Comparison of ENCODE assay signal across 27 cellular contexts in genomic region chr7:99352247-99352646, GRCh38. TPM values are rescaled to one million over a fixed set of nuclear protein-coding genes. Genes with fewer than 3 reads are reported as not detected.
A peak's percentile ranks its signal among the peaks of the same experiment; 100 is the strongest.
DNase-seq lines count a peak whose midpoint lies in the region; ATAC-seq, FAIRE-seq and TF ChIP-seq lines count a peak whose summit lies in the region.
"Had no signal": no experiment of that assay in that cellular context is flagged by ENCODE, and none has a peak within 500 bp of the region (broad histone marks: within the 10 kb centered on the region; RNA-seq: fewer than 3 reads in every experiment).

No MANE protein-coding gene starts in this region.

- H3K9me1 ChIP-seq in K562 (ENCODE audit: control insufficient read depth, insufficient read depth, low read length) = no peaks in the 10 kb centered on the region

- no peak overlapping the region for H3K4me3 Mint-ChIP-seq in activated T-cell treated with anti-CD3 and anti-CD28 coated beads, Interleukin-2, amount 50 U/mL, for 24 hours
- H3K4me3 Mint-ChIP-seq in activated T-cell treated with anti-CD3 and anti-CD28 coated beads, Interleukin-2, amount 50 U/mL, for 72 hours = no peak overlapping the region
- H3K4me3 Mint-ChIP-seq: CD14-positive monocyte; CD4-positive, alpha-beta T cell; CD8-positive, alpha-beta memory T cell; HFFc6 had no signal

- intact Hi-C loops in K562 (cut with micrococcal nuclease) = no loop called here
- intact Hi-C loops in posterior vena cava (cut with DNase I) = no loop called here

- no peaks in the 10 kb centered on the region for H3K9me3 ChIP-seq in K562 (replicated peaks; ENCODE audit: control insufficient read depth, insufficient read depth, low read depth, low read length)
- H3K9me3 ChIP-seq: A549; BE2C; BLaER1 treated with 17β-estradiol and CSF1 and Interleukin-3, amounts not matched to agents 10 nM and 100 nM had no signal

- TF ChIP-seq POLR2A in K562 (conservative IDR thresholded peaks at IDR 0.05) = no peak

- TF ChIP-seq RAD21 in K562 (CRISPR knock-in tag; conservative IDR thresholded peaks at IDR 0.05 in 1 of 2, IDR thresholded peaks at IDR 0.05 in 1 of 2) = no peak

- no TSS peak for BruUV-seq in K562 (replicated peaks; lab: Mats Ljungman, UMichigan)

- peak overlapping the region; percentile 26 for H3K27ac Mint-ChIP-seq in activated T-cell treated with anti-CD3 and anti-CD28 coated beads, Interleukin-2, amount 50 U/mL, for 24 hours
- H3K27ac Mint-ChIP-seq in activated T-cell treated with anti-CD3 and anti-CD28 coated beads, Interleukin-2, amount 50 U/mL, for 72 hours = no peak overlapping the region
- H3K27ac Mint-ChIP-seq: CD4-positive, alpha-beta T cell; HFFc6 had no signal

- H3K27me3 Mint-ChIP-seq in activated T-cell treated with anti-CD3 and anti-CD28 coated beads, Interleukin-2, amount 50 U/mL, for 24 hours = no peaks in the 10 kb centered on the region
- no peaks in the 10 kb centered on the region for H3K27me3 Mint-ChIP-seq in activated T-cell treated with anti-CD3 and anti-CD28 coated beads, Interleukin-2, amount 50 U/mL, for 72 hours (ENCODE audit: low read depth)
- H3K27me3 Mint-ChIP-seq: CD4-positive, alpha-beta T cell; CD8-positive, alpha-beta memory T cell had no signal

- FAIRE-seq in K562 (lab: Jason Lieb, UNC) = no peak
- FAIRE-seq: A549, D721Med, GM12878, GM19239, H1 had no signal

- H3K4me1 ChIP-seq in K562 (replicated peaks in 1 of 2; ENCODE audit: control insufficient read depth in 2 of 2, insufficient read depth in 2 of 2, low read length in 2 of 2) = no peaks in the 10 kb centered on the region
- H3K4me1 ChIP-seq: A549; BE2C; BLaER1 treated with 17β-estradiol and CSF1 and Interleukin-3, amounts not matched to agents 10 nM and 100 nM had no signal

- CTCF ChIA-PET in K562 (lab: Yijun Ruan, JAX; ENCODE audit: low intra/inter-chr PET ratio) = no interaction called here

- no peaks in the 10 kb centered on the region for H4K20me1 ChIP-seq in K562 (replicated peaks; ENCODE audit: control insufficient read depth, insufficient read depth, low read length)

- H3K9ac ChIP-seq in K562 (ENCODE audit: insufficient read depth in 1 of 2, low read depth in 2 of 2, low read length in 2 of 2) = no peak overlapping the region
- H3K9ac ChIP-seq: BLaER1 treated with 17β-estradiol and CSF1 and Interleukin-3, amounts not matched to agents 10 nM and 100 nM; GM23248 had no signal

- DNase-seq in activated T-cell treated with anti-CD3 and anti-CD28 coated beads, Interleukin-2, amount 50 U/mL, for 24 hours = no peak
- no peak for DNase-seq in activated T-cell treated with anti-CD3 and anti-CD28 coated beads, Interleukin-2, amount 50 U/mL, for 72 hours
- DNase-seq in K562 (ENCODE audit: extremely low read depth in 1 of 4, low spot score in 3 of 4) (no peak), posterior vena cava (ENCODE audit: low spot score) (peak; percentile 6), iPS-NIHi11 (ENCODE audit: low spot score) (no peak), amygdala (lab: John Stamatoyannopoulos, UW) (no peak)
- DNase-seq: 8988T; ACHN; AML-193; BE2C; CD4-positive, alpha-beta T cell; CD8-positive, alpha-beta memory T cell; DMS 273 treated with DMSO at 0.1 percent for 48 hours; DMS79; EL; GDM1; GM23248; H7; HFFc6 had no signal

- 93% methylated on average over 5 of the region's 5 CpGs for WGBS in K562 (ENCODE audit: insufficient coverage, low coverage, missing lambda C conversion rate)

- no peak overlapping the region for H2AFZ ChIP-seq in K562 (ENCODE audit: low read depth, low read length)
- H2AFZ ChIP-seq: GM23248 had no signal

- H3K27ac ChIP-seq in K562 (ENCODE audit: extremely low read depth, low read depth, low read length) = no peak overlapping the region
- H3K27ac ChIP-seq: A549; BLaER1 treated with 17β-estradiol and CSF1 and Interleukin-3, amounts not matched to agents 10 nM and 100 nM; GM23248 had no signal

- POLR2A ChIA-PET in K562 (lab: Yijun Ruan, JAX) = interaction anchor here (0.6 to 1.3 kb wide), 2 partner anchors 11 to 67 kb away, joined by 3 to 6 read pairs; no protein-coding TSS in a partner anchor

- TF ChIP-seq EP300 in K562 (IDR thresholded peaks at IDR 0.05; ENCODE audit: low read length) = no peak

- no peaks in the 10 kb centered on the region for H3K27me3 ChIP-seq in K562 (ENCODE audit: control insufficient read depth in 2 of 2, insufficient read depth in 2 of 2, low read length in 2 of 2)
- H3K27me3 ChIP-seq: BE2C; BLaER1 treated with 17β-estradiol and CSF1 and Interleukin-3, amounts not matched to agents 10 nM and 100 nM had no signal

- no peak for ATAC-seq in activated T-cell treated with anti-CD3 and anti-CD28 coated beads, Interleukin-2, amount 50 U/mL, for 72 hours (replicated peaks in 1 of 2)
- no peak for ATAC-seq in K562
- ATAC-seq: A549, GM12878, HCT116 had no signal

- TF ChIP-seq CTCF in K562 (IDR thresholded peaks at IDR 0.05 in 2 of 3, conservative IDR thresholded peaks at IDR 0.05 in 1 of 3; ENCODE audit: insufficient read depth in 2 of 3, low read depth in 1 of 3, low read length in 3 of 3) = no peak

- peaks cover 73% of the 10 kb centered on the region for H3K36me3 ChIP-seq in K562 (ENCODE audit: control insufficient read depth, insufficient read depth, low read length)

- in situ Hi-C loops in K562 (cut with MboI) = no loop called here

- peaks cover 87% of the 10 kb centered on the region for H3K36me3 Mint-ChIP-seq in activated T-cell treated with anti-CD3 and anti-CD28 coated beads, Interleukin-2, amount 50 U/mL, for 24 hours (ENCODE audit: low read depth)
- peaks cover 3 to 14% of the 10 kb centered on the region in 2 donors for H3K36me3 Mint-ChIP-seq in activated T-cell treated with anti-CD3 and anti-CD28 coated beads, Interleukin-2, amount 50 U/mL, for 72 hours (ENCODE audit: insufficient read depth in 2 of 2)

- no peak overlapping the region for H3K4me3 ChIP-seq in K562
- H3K4me3 ChIP-seq: A549; BLaER1 treated with 17β-estradiol and CSF1 and Interleukin-3, amounts not matched to agents 10 nM and 100 nM; GM12878; GM23248 had no signal

- no peaks in the 10 kb centered on the region for H3K79me2 ChIP-seq in K562 (ENCODE audit: control insufficient read depth, insufficient read depth, low read length)

- no peaks in the 10 kb centered on the region for H3K9me3 Mint-ChIP-seq in activated T-cell treated with anti-CD3 and anti-CD28 coated beads, Interleukin-2, amount 50 U/mL, for 24 hours
- H3K9me3 Mint-ChIP-seq in activated T-cell treated with anti-CD3 and anti-CD28 coated beads, Interleukin-2, amount 50 U/mL, for 72 hours = no peaks in the 10 kb centered on the region
- H3K9me3 Mint-ChIP-seq: CD14-positive monocyte; CD4-positive, alpha-beta T cell; CD8-positive, alpha-beta memory T cell; HFFc6 had no signal

- H3K4me1 Mint-ChIP-seq in activated T-cell treated with anti-CD3 and anti-CD28 coated beads, Interleukin-2, amount 50 U/mL, for 24 hours (ENCODE audit: low read depth) = no peaks in the 10 kb centered on the region
- no peaks in the 10 kb centered on the region for H3K4me1 Mint-ChIP-seq in activated T-cell treated with anti-CD3 and anti-CD28 coated beads, Interleukin-2, amount 50 U/mL, for 72 hours (ENCODE audit: low read depth)
- H3K4me1 Mint-ChIP-seq: CD14-positive monocyte had no signal

- no peak overlapping the region for H3K4me2 ChIP-seq in K562 (ENCODE audit: insufficient read depth, low read length)
- H3K4me2 ChIP-seq: A549; BLaER1 treated with 17β-estradiol and CSF1 and Interleukin-3, amounts not matched to agents 10 nM and 100 nM had no signal

RNA-seq across cellular contexts. Expression of gene ARPC1B, which starts 22.3 kb away (rescaled TPM):
- total RNA-seq in activated T-cell treated with anti-CD3 and anti-CD28 coated beads, Interleukin-2, amount 50 U/mL, for 72 hours = 100 to 1,000 TPM; 202 to 208 TPM
- 99.9 and 272 TPM in 2 replicates for total RNA-seq in K562 (2011; cell fraction: chromatin; rRNA removed; ENCODE audit: low replicate concordance)
- 195 and 204 TPM in 2 replicates for total RNA-seq in K562 (2011; cell fraction: nucleolus; rRNA removed)
- 146 and 192 TPM in 2 replicates for total RNA-seq in K562 (2011; cell fraction: nucleoplasm; rRNA removed)
- total RNA-seq in K562 (2014; rRNA removed) = 357 and 436 TPM in 2 replicates
- 77.8 and 81.5 TPM in 2 replicates for total RNA-seq in K562 (2014; rRNA removed; fragmentation: Illumina TruSeq; extraction: Trizol)
- 216 and 235 TPM in 2 replicates for total RNA-seq in K562 (2015; rRNA removed; fragmentation: Illumina TruSeq; extraction: Trizol)
- 187 and 221 TPM in 2 replicates for total RNA-seq in K562 (2021)
- 211 and 213 TPM in 2 replicates for polyA plus RNA-seq in K562 (2011; rRNA removed)
- 307 and 633 TPM in 2 replicates for polyA plus RNA-seq in K562 (2011; cell fraction: cytosol; rRNA removed)
- polyA plus RNA-seq in K562 (2011; cell fraction: nucleus; rRNA removed) = 159 and 253 TPM in 2 replicates
- polyA plus RNA-seq in K562 (2012) = 510 and 518 TPM in 2 replicates
- polyA plus RNA-seq in K562 (2014; fragmentation: Illumina TruSeq; extraction: Trizol) = 93.3 and 345 TPM in 2 replicates
- 10 to 100 TPM in 1 of 2 experiments, 1 to 10 TPM in 1; 6.7 to 38.7 TPM for polyA plus RNA-seq in K562 (2014; fragmentation: Nextera tagmentation; extraction: Ambion mirVana)
- 308 and 407 TPM in 2 replicates for polyA plus RNA-seq in K562 (2014; rRNA removed)
- polyA minus RNA-seq in K562 (2011; rRNA and poly(A)+ RNA removed) = 59.3 and 102 TPM in 2 replicates
- 118 and 133 TPM in 2 replicates for polyA minus RNA-seq in K562 (2011; cell fraction: cytosol; rRNA and poly(A)+ RNA removed)
- 73.5 and 76.2 TPM in 2 replicates for polyA minus RNA-seq in K562 (2011; cell fraction: nucleus; rRNA and poly(A)+ RNA removed)
- 100 to 1,000 TPM; 102 to 144 TPM for total RNA-seq in posterior vena cava

RNA-seq across cellular contexts. Expression of gene ARPC1A, which starts 26.5 kb away (rescaled TPM):
- 10 to 100 TPM; 62.3 to 69.8 TPM for total RNA-seq in activated T-cell treated with anti-CD3 and anti-CD28 coated beads, Interleukin-2, amount 50 U/mL, for 72 hours
- total RNA-seq in K562 (2011; cell fraction: chromatin; rRNA removed; ENCODE audit: low replicate concordance) = 32.7 and 51.7 TPM in 2 replicates
- total RNA-seq in K562 (2011; cell fraction: nucleolus; rRNA removed) = 40.7 and 42.2 TPM in 2 replicates
- total RNA-seq in K562 (2011; cell fraction: nucleoplasm; rRNA removed) = 40.5 and 61.6 TPM in 2 replicates
- total RNA-seq in K562 (2014; rRNA removed) (55.6 and 87.2 TPM in 2 replicates), K562 (2014; rRNA removed; fragmentation: Illumina TruSeq; extraction: Trizol) (75.4 and 83.0 TPM in 2 replicates), K562 (2015; rRNA removed; fragmentation: Illumina TruSeq; extraction: Trizol) (78.7 and 86.1 TPM in 2 replicates), K562 (2021) (120 and 121 TPM in 2 replicates), posterior vena cava (10 to 100 TPM; 74.4 to 85.5 TPM)
- polyA plus RNA-seq in K562 (2011; rRNA removed) (39.5 and 41.9 TPM in 2 replicates), K562 (2014; fragmentation: Illumina TruSeq; extraction: Trizol) (96.4 and 107 TPM in 2 replicates), K562 (2014; fragmentation: Nextera tagmentation; extraction: Ambion mirVana) (100 to 1,000 TPM; 130 to 151 TPM), K562 (2014; rRNA removed) (74.6 and 75.7 TPM in 2 replicates)
- polyA plus RNA-seq in K562 (2011; cell fraction: cytosol; rRNA removed) = 61.5 and 87.8 TPM in 2 replicates
- polyA plus RNA-seq in K562 (2011; cell fraction: nucleus; rRNA removed) = 44.9 and 61.3 TPM in 2 replicates
- polyA plus RNA-seq in K562 (2012) = 108 and 132 TPM in 2 replicates
- 42.0 and 57.7 TPM in 2 replicates for polyA minus RNA-seq in K562 (2011; rRNA and poly(A)+ RNA removed)
- 31.2 and 36.7 TPM in 2 replicates for polyA minus RNA-seq in K562 (2011; cell fraction: cytosol; rRNA and poly(A)+ RNA removed)
- polyA minus RNA-seq in K562 (2011; cell fraction: nucleus; rRNA and poly(A)+ RNA removed) = 20.7 and 21.9 TPM in 2 replicates

RNA-seq across cellular contexts. Expression of gene PDAP1, which starts 56.1 kb away (rescaled TPM):
- total RNA-seq in activated T-cell treated with anti-CD3 and anti-CD28 coated beads, Interleukin-2, amount 50 U/mL, for 72 hours = 100 to 1,000 TPM in 1 of 2 donors, 10 to 100 TPM in 1; 95.0 to 108 TPM
- 27.1 and 32.8 TPM in 2 replicates for total RNA-seq in K562 (2011; cell fraction: chromatin; rRNA removed; ENCODE audit: low replicate concordance)
- total RNA-seq in K562 (2011; cell fraction: nucleolus; rRNA removed) = 19.1 and 20.0 TPM in 2 replicates
- 28.5 and 49.1 TPM in 2 replicates for total RNA-seq in K562 (2011; cell fraction: nucleoplasm; rRNA removed)
- total RNA-seq in K562 (2014; rRNA removed) (105 and 108 TPM in 2 replicates), K562 (2014; rRNA removed; fragmentation: Illumina TruSeq; extraction: Trizol) (129 and 138 TPM in 2 replicates), K562 (2015; rRNA removed; fragmentation: Illumina TruSeq; extraction: Trizol) (161 and 162 TPM in 2 replicates), K562 (2021) (161 and 182 TPM in 2 replicates), posterior vena cava (10 to 100 TPM; 84.1 to 95.6 TPM)
- polyA plus RNA-seq in K562 (2011; rRNA removed) (31.0 and 72.6 TPM in 2 replicates), K562 (2014; fragmentation: Illumina TruSeq; extraction: Trizol) (315 and 356 TPM in 2 replicates), K562 (2014; fragmentation: Nextera tagmentation; extraction: Ambion mirVana) (10 to 100 TPM; 10.2 to 16.0 TPM), K562 (2014; rRNA removed) (185 and 215 TPM in 2 replicates)
- polyA plus RNA-seq in K562 (2011; cell fraction: cytosol; rRNA removed) = 26.2 and 29.1 TPM in 2 replicates
- polyA plus RNA-seq in K562 (2011; cell fraction: nucleus; rRNA removed) = 22.4 and 28.1 TPM in 2 replicates
- polyA plus RNA-seq in K562 (2012) = 165 and 249 TPM in 2 replicates
- 20.1 and 24.4 TPM in 2 replicates for polyA minus RNA-seq in K562 (2011; rRNA and poly(A)+ RNA removed)
- 31.9 and 37.0 TPM in 2 replicates for polyA minus RNA-seq in K562 (2011; cell fraction: cytosol; rRNA and poly(A)+ RNA removed)
- 5.1 and 6.4 TPM in 2 replicates for polyA minus RNA-seq in K562 (2011; cell fraction: nucleus; rRNA and poly(A)+ RNA removed)

RNA-seq across cellular contexts. Expression of gene BUD31, which starts 56.5 kb away (rescaled TPM):
- 100 to 1,000 TPM; 218 to 228 TPM for total RNA-seq in activated T-cell treated with anti-CD3 and anti-CD28 coated beads, Interleukin-2, amount 50 U/mL, for 72 hours
- total RNA-seq in K562 (2011; cell fraction: chromatin; rRNA removed; ENCODE audit: low replicate concordance) = 71.4 and 104 TPM in 2 replicates
- 46.8 and 62.5 TPM in 2 replicates for total RNA-seq in K562 (2011; cell fraction: nucleolus; rRNA removed)
- total RNA-seq in K562 (2011; cell fraction: nucleoplasm; rRNA removed) = 67.0 and 82.8 TPM in 2 replicates
- 247 and 279 TPM in 2 replicates for total RNA-seq in K562 (2014; rRNA removed)
- total RNA-seq in K562 (2014; rRNA removed; fragmentation: Illumina TruSeq; extraction: Trizol) = 214 and 266 TPM in 2 replicates
- total RNA-seq in K562 (2015; rRNA removed; fragmentation: Illumina TruSeq; extraction: Trizol) = 211 and 238 TPM in 2 replicates
- 242 and 255 TPM in 2 replicates for total RNA-seq in K562 (2021)
- polyA plus RNA-seq in K562 (2011; rRNA removed) = 69.4 and 105 TPM in 2 replicates
- polyA plus RNA-seq in K562 (2011; cell fraction: cytosol; rRNA removed) = 77.0 and 96.0 TPM in 2 replicates
- polyA plus RNA-seq in K562 (2011; cell fraction: nucleus; rRNA removed) = 42.2 and 50.1 TPM in 2 replicates
- polyA plus RNA-seq in K562 (2012) = 142 and 298 TPM in 2 replicates
- polyA plus RNA-seq in K562 (2014; fragmentation: Illumina TruSeq; extraction: Trizol) = 307 and 342 TPM in 2 replicates
- 100 to 1,000 TPM; 275 to 332 TPM for polyA plus RNA-seq in K562 (2014; fragmentation: Nextera tagmentation; extraction: Ambion mirVana)
- polyA plus RNA-seq in K562 (2014; rRNA removed) = 237 and 272 TPM in 2 replicates
- 50.5 and 64.8 TPM in 2 replicates for polyA minus RNA-seq in K562 (2011; rRNA and poly(A)+ RNA removed)
- 36.5 and 42.6 TPM in 2 replicates for polyA minus RNA-seq in K562 (2011; cell fraction: cytosol; rRNA and poly(A)+ RNA removed)
- 16.4 and 18.0 TPM in 2 replicates for polyA minus RNA-seq in K562 (2011; cell fraction: nucleus; rRNA and poly(A)+ RNA removed)
- 10 to 100 TPM; 48.2 to 57.1 TPM for total RNA-seq in posterior vena cava
